Comparison of ENCODE assay signal across 1 cellular context in genomic region chr10:86709786-86710185, GRCh38.
TF ChIP-seq lines count a peak whose summit lies in the region.

No MANE protein-coding gene starts in this region.

TF ChIP-seq in IMR-90, 13 proteins besides CTCF, POLR2A, EP300 and RAD21:
- TF ChIP-seq SMC3 (IDR thresholded peaks at IDR 0.05; ENCODE audit: low read depth, low read length) (no peak), MXI1 (IDR thresholded peaks at IDR 0.05; ENCODE audit: borderline replicate concordance, low read depth, low read length) (no peak), BHLHE40 (IDR thresholded peaks at IDR 0.05; ENCODE audit: low read depth, low read length) (no peak)
